In the genomic region with DNA sequence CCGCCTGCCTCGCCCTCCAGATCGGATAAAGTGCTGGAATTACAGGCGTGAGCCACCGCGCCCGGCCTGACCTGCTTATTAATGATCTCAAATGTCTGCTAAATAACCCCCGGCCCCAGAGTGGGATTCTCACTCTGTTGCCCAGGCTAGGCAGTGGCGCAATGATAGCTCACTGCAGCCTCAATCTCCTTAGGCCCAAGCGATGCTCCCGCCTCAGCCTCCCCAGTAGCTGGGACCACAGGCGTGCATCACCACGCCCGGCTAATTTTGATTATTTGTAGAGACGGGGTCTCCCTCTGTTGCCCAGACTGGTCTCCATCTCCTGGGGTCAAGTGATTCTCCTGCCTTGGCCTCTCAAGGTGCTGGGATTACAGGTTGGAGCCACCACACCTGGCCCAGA, we compare ENCODE assay signal across 8 cellular contexts. TPM values are rescaled to one million over a fixed set of nuclear protein-coding genes. Genes with fewer than 3 reads are reported as not detected.
DNase-seq lines count a peak whose midpoint lies in the region; ATAC-seq and TF ChIP-seq lines count a peak whose summit lies in the region.

No MANE protein-coding gene starts in this region.

- no peaks in the 10 kb centered on the region for H3K36me3 ChIP-seq in Loucy (ENCODE audit: insufficient read depth, low read length)

- H3K9me3 ChIP-seq in CD4-positive, alpha-beta T cell (ENCODE audit: control insufficient read depth, low read length), result no peaks in the 10 kb centered on the region
- no peaks in the 10 kb centered on the region for H3K9me3 ChIP-seq in Loucy (ENCODE audit: insufficient read depth, low read depth, low read length)

- peaks cover 13% of the 10 kb centered on the region for H3K27me3 Mint-ChIP-seq in CD4-positive, alpha-beta T cell
- no peaks in the 10 kb centered on the region for H3K27me3 Mint-ChIP-seq in chondrocyte (ENCODE audit: low read depth)
- no peaks in the 10 kb centered on the region for H3K27me3 Mint-ChIP-seq in osteocyte (ENCODE audit: unreplicated experiment)

- peaks cover 10% of the 10 kb centered on the region; the same call in 1 of the 2 replicates for H3F3A ChIP-seq in Loucy (ENCODE audit: low read depth)

- H3K4me3 Mint-ChIP-seq in CD4-positive, alpha-beta T cell, result peak overlapping the region; percentile 91
- H3K4me3 Mint-ChIP-seq in chondrocyte (ENCODE audit: unreplicated experiment) (peak overlapping the region; percentile 79), osteocyte (ENCODE audit: unreplicated experiment) (peak overlapping the region; percentile 79)

- H3K9me2 ChIP-seq in Loucy (replicated peaks; ENCODE audit: low read depth, low read length), result no peaks in the 10 kb centered on the region

- peak overlapping the region; percentile 91 for H3K4me3 ChIP-seq in Loucy (ENCODE audit: low read length, poor library complexity, severe bottlenecking)

- H3K36me3 Mint-ChIP-seq in CD4-positive, alpha-beta T cell (ENCODE audit: low read depth), result peaks cover 4% of the 10 kb centered on the region
- H3K36me3 Mint-ChIP-seq in chondrocyte (ENCODE audit: low read depth) (no peaks in the 10 kb centered on the region), osteocyte (ENCODE audit: unreplicated experiment) (no peaks in the 10 kb centered on the region)

- ATAC-seq in CD4-positive, alpha-beta T cell (ENCODE audit: poor library complexity), result no peak
- ATAC-seq in HG03196 (IDR thresholded peaks at IDR 0.05; ENCODE audit: unreplicated experiment) (no peak), HG02970 (IDR thresholded peaks at IDR 0.05; ENCODE audit: low FRiP score, unreplicated experiment) (no peak)

- H3K27ac Mint-ChIP-seq in CD4-positive, alpha-beta T cell, result no peak overlapping the region
- H3K27ac Mint-ChIP-seq in chondrocyte (ENCODE audit: unreplicated experiment) (peak overlapping the region; percentile 96), osteocyte (ENCODE audit: unreplicated experiment) (peak overlapping the region; percentile 95)

- CTCF ChIA-PET in CD4-positive, alpha-beta T cell (lab: Charles Lee), result interaction anchor here (0.6 to 1.9 kb wide), 9 partner anchors 25 to 656 kb away, joined by 3 to 7 read pairs (median 3); partner anchors contain the start of gene RNU6-2

- H3K4me1 Mint-ChIP-seq in CD4-positive, alpha-beta T cell (ENCODE audit: low read depth), result peaks cover 31% of the 10 kb centered on the region
- peaks cover 35% of the 10 kb centered on the region for H3K4me1 Mint-ChIP-seq in chondrocyte (ENCODE audit: low read depth)
- peaks cover 38% of the 10 kb centered on the region for H3K4me1 Mint-ChIP-seq in osteocyte (ENCODE audit: unreplicated experiment)

- no peaks in the 10 kb centered on the region for H3K9me3 Mint-ChIP-seq in CD4-positive, alpha-beta T cell
- H3K9me3 Mint-ChIP-seq in chondrocyte (ENCODE audit: low read depth) (no peaks in the 10 kb centered on the region), osteocyte (ENCODE audit: unreplicated experiment) (no peaks in the 10 kb centered on the region)

- POLR2A ChIA-PET in CD4-positive, alpha-beta T cell (lab: Charles Lee), result interaction anchor here (0.7 to 7.9 kb wide), 4 partner anchors 26 to 128 kb away, joined by 3 to 476 read pairs (median 6); partner anchors contain the start of genes CIRBP and FAM174C

- peaks cover 27% of the 10 kb centered on the region for H3K79me2 ChIP-seq in Loucy (ENCODE audit: insufficient read depth, low read length)

- peaks cover 30% of the 10 kb centered on the region for H3K4me1 ChIP-seq in Loucy (ENCODE audit: insufficient read depth, low read length, poor library complexity, severe bottlenecking)

- H3K27me3 ChIP-seq in CD4-positive, alpha-beta T cell (ENCODE audit: control insufficient read depth, insufficient read depth, low read length), result peaks cover 6% of the 10 kb centered on the region
- H3K27me3 ChIP-seq in Loucy (ENCODE audit: insufficient read depth, low read length, poor library complexity, severe bottlenecking), result no peaks in the 10 kb centered on the region

- intact Hi-C loops in CD4-positive, alpha-beta T cell (cut with DNase I, micrococcal nuclease), result loop anchor here (1.0 to 10.0 kb wide), 5 partner anchors 49 to 446 kb away; partner anchors contain the start of genes CNN2 (in 1 of the 2), PTBP1 (in 1 of the 2), RNU6-2 (in 1 of the 2) and TMEM259 (in 1 of the 2)

- H3K27ac ChIP-seq in CD4-positive, alpha-beta T cell (ENCODE audit: low read depth, low read length), result no peak overlapping the region

- TF ChIP-seq CTCF in CD4-positive, alpha-beta T cell (IDR thresholded peaks at IDR 0.05), result no peak
- TF ChIP-seq CTCF in Loucy (conservative IDR thresholded peaks at IDR 0.05; ENCODE audit: low read length) (no peak), chondrocyte (IDR thresholded peaks at IDR 0.05) (no peak), osteocyte (IDR thresholded peaks at IDR 0.05) (no peak)

- DNase-seq in CD4-positive, alpha-beta T cell, result no peak
- DNase-seq in chondrocyte (ENCODE audit: low spot score) (no peak), osteocyte (ENCODE audit: extremely low spot score, unreplicated experiment) (no peak), H4 (ENCODE audit: low spot score) (no peak)
- DNase-seq in stimulated activated CD4-positive, alpha-beta T cell treated with anti-CD3 and anti-CD28 coated beads, Interleukin-2, amount 100 ng/mL, for 48 hours, result no peak

- peak overlapping the region; percentile 87 for H2AFZ ChIP-seq in Loucy (ENCODE audit: low read length)

- H3K4me2 ChIP-seq in Loucy (ENCODE audit: low read depth, low read length, poor library complexity, severe bottlenecking), result peak overlapping the region; percentile 80

- H3K9ac ChIP-seq in Loucy (ENCODE audit: low read depth, low read length, poor library complexity, severe bottlenecking), result peak overlapping the region; percentile 58

- peaks cover 8% of the 10 kb centered on the region for H4K20me1 ChIP-seq in Loucy (ENCODE audit: insufficient read depth, low read length, poor library complexity, severe bottlenecking)

RNA-seq across cellular contexts. Expression of gene ATP5F1D, which starts 0.6 kb away (rescaled TPM):
- 10 to 100 TPM; 77.6 to 92.6 TPM for total RNA-seq in CD4-positive, alpha-beta T cell
- 110 to 125 TPM (median 122 TPM) in 3 replicates for total RNA-seq in chondrocyte
- 167 and 172 TPM in 2 replicates for total RNA-seq in osteocyte
- 34.9 and 37.0 TPM in 2 replicates for total RNA-seq in H4 (2014; rRNA removed; shearing (Covaris generic))

RNA-seq across cellular contexts. Expression of gene CBARP, which starts 3.1 kb away (rescaled TPM):
- under 1 TPM in 1 of 2 experiments, not detected in 1; 0.22 TPM for total RNA-seq in CD4-positive, alpha-beta T cell
- 4.8 to 9.0 TPM (median 7.6 TPM) in 3 replicates for total RNA-seq in chondrocyte
- 6.9 and 7.0 TPM in 2 replicates for total RNA-seq in osteocyte
- 0.37 and 1.2 TPM in 2 replicates for total RNA-seq in H4 (2014; rRNA removed; shearing (Covaris generic))

RNA-seq across cellular contexts. Expression of gene MIDN, which starts 7.5 kb away (rescaled TPM):
- 100 to 1,000 TPM; 214 to 228 TPM for total RNA-seq in CD4-positive, alpha-beta T cell
- total RNA-seq in chondrocyte (64.5 to 75.3 TPM (median 68.3 TPM) in 3 replicates), osteocyte (98.1 and 103 TPM in 2 replicates)
- 2.4 and 4.2 TPM in 2 replicates for total RNA-seq in H4 (2014; rRNA removed; shearing (Covaris generic))

RNA-seq across cellular contexts. Expression of gene CIRBP, which starts 28.2 kb away (rescaled TPM):
- total RNA-seq in CD4-positive, alpha-beta T cell, result 100 to 1,000 TPM; 614 to 628 TPM
- total RNA-seq in chondrocyte (295 to 320 TPM (median 303 TPM) in 3 replicates), osteocyte (401 and 408 TPM in 2 replicates)
- 196 and 197 TPM in 2 replicates for total RNA-seq in H4 (2014; rRNA removed; shearing (Covaris generic))

RNA-seq across cellular contexts. Expression of gene FAM174C, which starts 34.4 kb away (rescaled TPM):
- 10 to 100 TPM; 32.0 to 38.3 TPM for total RNA-seq in CD4-positive, alpha-beta T cell
- total RNA-seq in chondrocyte, result 32.7 to 41.3 TPM (median 36.1 TPM) in 3 replicates
- 35.3 and 35.8 TPM in 2 replicates for total RNA-seq in osteocyte
- total RNA-seq in H4 (2014; rRNA removed; shearing (Covaris generic)), result 49.8 and 59.5 TPM in 2 replicates

Comparison
In these comparisons a context has a peak if more than half of its experiments do, and no peak if none do; other contexts are left out.
1. RNA of gene MIDN, which starts 7.5 kb away (total RNA-seq): 214 to 228 TPM in CD4-positive, alpha-beta T cell, 98.1 to 103 TPM in osteocyte and 64.5 to 75.3 TPM in chondrocyte; 2.4 to 4.2 TPM in H4; every median in the first group is over 10 times any median in the second.
2. Peak in every context shown above with its lines, with median percentiles within 50 percentile points of each other: H3K4me3 Mint-ChIP-seq.